8 cellular contexts compared by ENCODE assay signal in genomic region chr13:91724591-91724990, GRCh38.
"Had no signal": no experiment of that assay in that cellular context is flagged by ENCODE, and none has a peak within 500 bp of the region (broad histone marks: within the 10 kb centered on the region; RNA-seq: fewer than 3 reads in every experiment).

No MANE protein-coding gene starts in this region.

- H3K9me3 ChIP-seq: HAP-1 had no signal

- DNase-seq: GOT3, H7, HFFc6, KG1 had no signal

- H3K4me3 ChIP-seq: HAP-1 had no signal

- ATAC-seq: HCT116, HepG2 had no signal

- H3K36me3 ChIP-seq: HAP-1 had no signal

- H3K27ac ChIP-seq: HL-60 had no signal

- H3K4me1 ChIP-seq: HAP-1 had no signal

- FAIRE-seq: HepG2 had no signal
